Comparison of ENCODE assay signal across 1 cellular context in genomic region chr7:22681852-22682657, GRCh38.
TF ChIP-seq lines count a peak whose summit lies in the region.

No MANE protein-coding gene starts in this region.

TF ChIP-seq in IMR-90, 13 proteins besides CTCF, POLR2A, EP300 and RAD21:
- TF ChIP-seq SMC3 (IDR thresholded peaks at IDR 0.05; ENCODE audit: low read depth, low read length) (no peak), CEBPB (IDR thresholded peaks at IDR 0.05; ENCODE audit: low read depth, low read length) (peak; percentile 36; the same call in 1 of the 2 replicates), RCOR1 (IDR thresholded peaks at IDR 0.05; ENCODE audit: insufficient replicate concordance, low read length) (no peak)
- TF ChIP-seq, protein P1, sequence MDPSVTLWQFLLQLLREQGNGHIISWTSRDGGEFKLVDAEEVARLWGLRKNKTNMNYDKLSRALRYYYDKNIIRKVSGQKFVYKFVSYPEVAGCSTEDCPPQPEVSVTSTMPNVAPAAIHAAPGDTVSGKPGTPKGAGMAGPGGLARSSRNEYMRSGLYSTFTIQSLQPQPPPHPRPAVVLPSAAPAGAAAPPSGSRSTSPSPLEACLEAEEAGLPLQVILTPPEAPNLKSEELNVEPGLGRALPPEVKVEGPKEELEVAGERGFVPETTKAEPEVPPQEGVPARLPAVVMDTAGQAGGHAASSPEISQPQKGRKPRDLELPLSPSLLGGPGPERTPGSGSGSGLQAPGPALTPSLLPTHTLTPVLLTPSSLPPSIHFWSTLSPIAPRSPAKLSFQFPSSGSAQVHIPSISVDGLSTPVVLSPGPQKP (IDR thresholded peaks at IDR 0.05; ENCODE audit: borderline replicate concordance, low read depth, low read length), result no peak
